Comparison of ENCODE assay signal across 24 cellular contexts in the genomic region with DNA sequence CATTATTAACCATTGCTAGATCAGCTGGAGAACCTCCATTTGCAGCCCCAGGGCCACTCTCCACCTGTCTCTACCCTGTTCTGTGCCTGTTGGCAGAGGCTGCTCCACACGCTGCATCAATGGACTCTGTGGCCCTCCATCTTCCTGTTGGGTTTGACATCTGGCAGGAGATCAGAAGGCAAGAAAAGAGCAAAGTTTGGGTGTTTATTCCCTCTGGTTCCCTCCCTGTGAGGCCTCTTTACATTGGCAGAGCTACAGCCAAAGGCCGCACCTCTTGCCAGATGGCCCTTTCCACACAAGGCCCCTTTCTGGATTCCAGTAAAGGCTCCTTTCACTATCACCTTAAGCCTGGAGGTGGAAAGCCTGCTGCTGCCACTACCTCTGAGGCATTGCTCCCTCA.
DNase-seq lines count a peak whose midpoint lies in the region; ATAC-seq and TF ChIP-seq lines count a peak whose summit lies in the region.
"Had no signal": no experiment of that assay in that cellular context is flagged by ENCODE, and none has a peak within 500 bp of the region (broad histone marks: within the 10 kb centered on the region; RNA-seq: fewer than 3 reads in every experiment).

No MANE protein-coding gene starts in this region.

- peaks cover 9% of the 10 kb centered on the region for H3K4me1 Mint-ChIP-seq in GM23338
- H3K4me1 Mint-ChIP-seq: CD14-positive monocyte had no signal

- TF ChIP-seq CTCF in GM23338 (conservative IDR thresholded peaks at IDR 0.05; ENCODE audit: low read depth in 2 of 2), result no peak

- 0 out of 2 replicates have a peak, but pooled peaks cover 5% of the 10 kb centered on the region for H3K9me2 ChIP-seq in GM23338 (ENCODE audit: insufficient read depth)
- H3K9me2 ChIP-seq: SK-N-SH had no signal

- no peaks in the 10 kb centered on the region for H3K27me3 Mint-ChIP-seq in GM23338 (ENCODE audit: insufficient read depth, low read depth, poor library complexity)
- H3K27me3 Mint-ChIP-seq: activated CD4-positive, alpha-beta memory T cell treated with anti-CD3 and anti-CD28 coated beads for 36 hours had no signal

- no peaks in the 10 kb centered on the region; the same call in 2 of the 3 replicates for H3K9me3 Mint-ChIP-seq in GM23338
- H3K9me3 Mint-ChIP-seq: activated CD4-positive, alpha-beta memory T cell treated with anti-CD3 and anti-CD28 coated beads for 36 hours; nephron progenitor cell had no signal

- H3K36me3 Mint-ChIP-seq in GM23338 (ENCODE audit: low read depth), result peaks cover 2% of the 10 kb centered on the region; the same call in 1 of the 3 replicates
- H3K36me3 Mint-ChIP-seq: activated CD4-positive, alpha-beta memory T cell treated with anti-CD3 and anti-CD28 coated beads for 36 hours; CD14-positive monocyte had no signal

- H3K4me3 ChIP-seq in ACC112 (ENCODE audit: low read depth, low read length) (no peak overlapping the region), GM23338 (no peak overlapping the region)
- H3K4me3 ChIP-seq: sigmoid colon, upper lobe of left lung had no signal

- no peak overlapping the region for H3K4me3 Mint-ChIP-seq in GM23338
- H3K4me3 Mint-ChIP-seq: activated CD4-positive, alpha-beta memory T cell treated with anti-CD3 and anti-CD28 coated beads for 36 hours; CD14-positive monocyte; nephron progenitor cell; WTC11 had no signal

- ATAC-seq in GM23338, result no peak
- peak; percentile 85 for ATAC-seq in left lobe of liver
- ATAC-seq in HG02870 (IDR thresholded peaks at IDR 0.05; ENCODE audit: unreplicated experiment), result no peak
- no peak for ATAC-seq in GM19324 (IDR thresholded peaks at IDR 0.05; ENCODE audit: low FRiP score, unreplicated experiment)
- ATAC-seq in GM21619 (IDR thresholded peaks at IDR 0.05; ENCODE audit: unreplicated experiment), result no peak
- ATAC-seq in left ventricle myocardium superior, result no peak
- ATAC-seq: WTC11 had no signal

- H3K79me2 ChIP-seq in ACC112 (ENCODE audit: control insufficient read depth, insufficient read depth, low read length, unreplicated experiment) (no peaks in the 10 kb centered on the region), GM23338 (replicated peaks; ENCODE audit: insufficient read depth) (no peaks in the 10 kb centered on the region)

- no peak overlapping the region; the same call in 1 of the 2 replicates for H3K27ac Mint-ChIP-seq in GM23338
- H3K27ac Mint-ChIP-seq: activated CD4-positive, alpha-beta memory T cell treated with anti-CD3 and anti-CD28 coated beads for 36 hours; CD14-positive monocyte; nephron progenitor cell; WTC11 had no signal

- intact Hi-C loops in left ventricle myocardium superior (cut with micrococcal nuclease), result no loop called here

- H2AFZ ChIP-seq in ACC112 (ENCODE audit: low read length, unreplicated experiment), result peak overlapping the region; percentile 39
- H2AFZ ChIP-seq in GM23338, result peak overlapping the region; percentile 80

- H3K27ac ChIP-seq in ACC112 (ENCODE audit: low read depth, low read length) (no peak overlapping the region), GM23338 (ENCODE audit: low read depth) (no peak overlapping the region)
- H3K27ac ChIP-seq: sigmoid colon, upper lobe of left lung had no signal

- no peak overlapping the region for H3K4me2 ChIP-seq in GM23338
- H3K4me2 ChIP-seq: SK-N-SH had no signal

- H3K27me3 ChIP-seq in ACC112 (ENCODE audit: insufficient read depth, low read length) (no peaks in the 10 kb centered on the region), GM23338 (ENCODE audit: insufficient read depth) (no peaks in the 10 kb centered on the region)
- H3K27me3 ChIP-seq: sigmoid colon, upper lobe of left lung had no signal

- peaks cover 36% of the 10 kb centered on the region for H3K4me1 ChIP-seq in ACC112 (ENCODE audit: control insufficient read depth, insufficient read depth, low read length, unreplicated experiment)
- H3K4me1 ChIP-seq in GM23338 (ENCODE audit: insufficient read depth), result no peaks in the 10 kb centered on the region

- H3K36me3 ChIP-seq in ACC112 (ENCODE audit: insufficient read depth, low read length) (no peaks in the 10 kb centered on the region), GM23338 (ENCODE audit: insufficient read depth) (no peaks in the 10 kb centered on the region)
- H3K36me3 ChIP-seq: sigmoid colon, upper lobe of left lung had no signal

- DNase-seq in GM23338 (ENCODE audit: low spot score) (no peak), SK-N-DZ (ENCODE audit: low spot score) (peak; percentile 7), left lobe of liver (ENCODE audit: low spot score) (peak; percentile 77), left ventricle myocardium superior (no peak)
- DNase-seq: ACHN; activated CD4-positive, alpha-beta memory T cell treated with anti-CD3 and anti-CD28 coated beads for 36 hours; activated effector memory CD4-positive, alpha-beta T cell treated with Interleukin-2 at 50 U/mL for 16 hours; cortex of kidney; head of caudate nucleus; NCI-H1048; NCI-H2029; NCI-H345; nephron progenitor cell; posterior cingulate gyrus; sigmoid colon; SK-N-SH; stimulated activated CD8-positive, alpha-beta memory T cell treated with anti-CD3 and anti-CD28 coated beads, Interleukin-4, amount 100 ng/mL, for 48 hours; upper lobe of left lung had no signal

- H4K20me1 ChIP-seq in GM23338 (replicated peaks; ENCODE audit: insufficient read depth), result no peaks in the 10 kb centered on the region

- H3F3A ChIP-seq in GM23338 (replicated peaks; ENCODE audit: low read depth), result no peaks in the 10 kb centered on the region

TF ChIP-seq in GM23338, 12 proteins besides CTCF, POLR2A, EP300 and RAD21 (continues in another document):
- TF ChIP-seq, protein P1, sequence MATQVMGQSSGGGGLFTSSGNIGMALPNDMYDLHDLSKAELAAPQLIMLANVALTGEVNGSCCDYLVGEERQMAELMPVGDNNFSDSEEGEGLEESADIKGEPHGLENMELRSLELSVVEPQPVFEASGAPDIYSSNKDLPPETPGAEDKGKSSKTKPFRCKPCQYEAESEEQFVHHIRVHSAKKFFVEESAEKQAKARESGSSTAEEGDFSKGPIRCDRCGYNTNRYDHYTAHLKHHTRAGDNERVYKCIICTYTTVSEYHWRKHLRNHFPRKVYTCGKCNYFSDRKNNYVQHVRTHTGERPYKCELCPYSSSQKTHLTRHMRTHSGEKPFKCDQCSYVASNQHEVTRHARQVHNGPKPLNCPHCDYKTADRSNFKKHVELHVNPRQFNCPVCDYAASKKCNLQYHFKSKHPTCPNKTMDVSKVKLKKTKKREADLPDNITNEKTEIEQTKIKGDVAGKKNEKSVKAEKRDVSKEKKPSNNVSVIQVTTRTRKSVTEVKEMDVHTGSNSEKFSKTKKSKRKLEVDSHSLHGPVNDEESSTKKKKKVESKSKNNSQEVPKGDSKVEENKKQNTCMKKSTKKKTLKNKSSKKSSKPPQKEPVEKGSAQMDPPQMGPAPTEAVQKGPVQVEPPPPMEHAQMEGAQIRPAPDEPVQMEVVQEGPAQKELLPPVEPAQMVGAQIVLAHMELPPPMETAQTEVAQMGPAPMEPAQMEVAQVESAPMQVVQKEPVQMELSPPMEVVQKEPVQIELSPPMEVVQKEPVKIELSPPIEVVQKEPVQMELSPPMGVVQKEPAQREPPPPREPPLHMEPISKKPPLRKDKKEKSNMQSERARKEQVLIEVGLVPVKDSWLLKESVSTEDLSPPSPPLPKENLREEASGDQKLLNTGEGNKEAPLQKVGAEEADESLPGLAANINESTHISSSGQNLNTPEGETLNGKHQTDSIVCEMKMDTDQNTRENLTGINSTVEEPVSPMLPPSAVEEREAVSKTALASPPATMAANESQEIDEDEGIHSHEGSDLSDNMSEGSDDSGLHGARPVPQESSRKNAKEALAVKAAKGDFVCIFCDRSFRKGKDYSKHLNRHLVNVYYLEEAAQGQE (IDR thresholded peaks at IDR 0.05; ENCODE audit: unreplicated experiment), result no peak
- no peak for TF ChIP-seq ZNF114 (CRISPR knock-in tag; IDR thresholded peaks at IDR 0.05)
- no peak for TF ChIP-seq JUNB (IDR thresholded peaks at IDR 0.05; ENCODE audit: unreplicated experiment)
- no peak for TF ChIP-seq ZNF331 (CRISPR knock-in tag; IDR thresholded peaks at IDR 0.05; ENCODE audit: low read depth)
- TF ChIP-seq CREB1 (CRISPR knock-in tag; IDR thresholded peaks at IDR 0.05; ENCODE audit: low read depth), result no peak
- no peak for TF ChIP-seq EZH2phosphoT487 (IDR thresholded peaks at IDR 0.05; ENCODE audit: unreplicated experiment)
- TF ChIP-seq NANOG (IDR thresholded peaks at IDR 0.05; ENCODE audit: borderline replicate concordance), result no peak
- TF ChIP-seq ETS1 (IDR thresholded peaks at IDR 0.05), result no peak
- no peak for TF ChIP-seq POLR2AphosphoS5 (IDR thresholded peaks at IDR 0.05; ENCODE audit: low read depth)
- TF ChIP-seq EZH2 (IDR thresholded peaks at IDR 0.05; ENCODE audit: low read depth, unreplicated experiment), result no peak

Comparison
In these comparisons a context has a peak if more than half of its experiments do, and no peak if none do; other contexts are left out.
1. DNase-seq: peak in SK-N-DZ (single experiment) and left lobe of liver (single experiment); none in GM23338 (single experiment) and left ventricle myocardium superior (single experiment).